1 cellular context compared by ENCODE assay signal in genomic region chr19:11400695-11401291, GRCh38.
TF ChIP-seq lines count a peak whose summit lies in the region.

No MANE protein-coding gene starts in this region.

TF ChIP-seq in HEK293, 187 proteins besides CTCF, POLR2A, EP300 and RAD21 (continued from another document):
- TF ChIP-seq, protein P1, sequence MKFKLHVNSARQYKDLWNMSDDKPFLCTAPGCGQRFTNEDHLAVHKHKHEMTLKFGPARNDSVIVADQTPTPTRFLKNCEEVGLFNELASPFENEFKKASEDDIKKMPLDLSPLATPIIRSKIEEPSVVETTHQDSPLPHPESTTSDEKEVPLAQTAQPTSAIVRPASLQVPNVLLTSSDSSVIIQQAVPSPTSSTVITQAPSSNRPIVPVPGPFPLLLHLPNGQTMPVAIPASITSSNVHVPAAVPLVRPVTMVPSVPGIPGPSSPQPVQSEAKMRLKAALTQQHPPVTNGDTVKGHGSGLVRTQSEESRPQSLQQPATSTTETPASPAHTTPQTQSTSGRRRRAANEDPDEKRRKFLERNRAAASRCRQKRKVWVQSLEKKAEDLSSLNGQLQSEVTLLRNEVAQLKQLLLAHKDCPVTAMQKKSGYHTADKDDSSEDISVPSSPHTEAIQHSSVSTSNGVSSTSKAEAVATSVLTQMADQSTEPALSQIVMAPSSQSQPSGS (tag by site-specific recombination; IDR thresholded peaks at IDR 0.05; ENCODE audit: low read depth), result no peak
- TF ChIP-seq ZNF580 (tag by site-specific recombination; IDR thresholded peaks at IDR 0.05) (0 out of 2 replicates have a peak, but pooled peaks have one; percentile 43), KLF16 (tag by site-specific recombination; IDR thresholded peaks at IDR 0.05) (no peak), GLI2 (tag by site-specific recombination; IDR thresholded peaks at IDR 0.05; ENCODE audit: borderline replicate concordance, low read depth) (peak; percentile 49; the same call in 1 of the 2 replicates), ZNF433 (tag by site-specific recombination; IDR thresholded peaks at IDR 0.05; ENCODE audit: low read depth) (peak; percentile 97), MZF1 (tag by site-specific recombination; IDR thresholded peaks at IDR 0.05; ENCODE audit: borderline replicate concordance) (peak; percentile 57; the same call in 1 of the 2 replicates), ZNF140 (tag by site-specific recombination; IDR thresholded peaks at IDR 0.05) (peak; percentile 84), ZNF10 (tag by site-specific recombination; IDR thresholded peaks at IDR 0.05) (no peak), ZNF791 (tag by site-specific recombination; IDR thresholded peaks at IDR 0.05) (0 out of 2 replicates have a peak, but pooled peaks have one; percentile 60), ZNF623 (tag by site-specific recombination; IDR thresholded peaks at IDR 0.05) (peak; percentile 84), BCL11B (tag by site-specific recombination; IDR thresholded peaks at IDR 0.05; ENCODE audit: low read depth) (peak; percentile 100), ZFP37 (tag by site-specific recombination; IDR thresholded peaks at IDR 0.05) (0 out of 2 replicates have a peak, but pooled peaks have one; percentile 52), ZNF701 (tag by site-specific recombination; IDR thresholded peaks at IDR 0.05) (no peak), ZBTB1 (tag by site-specific recombination; IDR thresholded peaks at IDR 0.05) (0 out of 2 replicates have a peak, but pooled peaks have one; percentile 31), ZNF658 (tag by site-specific recombination; IDR thresholded peaks at IDR 0.05) (no peak), ZNF280D (tag by site-specific recombination; IDR thresholded peaks at IDR 0.05) (no peak), ZEB2 (tag by site-specific recombination; IDR thresholded peaks at IDR 0.05) (0 out of 2 replicates have a peak, but pooled peaks have one; percentile 11), ZSCAN30 (tag by site-specific recombination; IDR thresholded peaks at IDR 0.05) (no peak), ZBTB8A (tag by site-specific recombination; IDR thresholded peaks at IDR 0.05) (peak; percentile 74), GFI1B (tag by site-specific recombination; IDR thresholded peaks at IDR 0.05) (no peak), SCRT2 (tag by site-specific recombination; IDR thresholded peaks at IDR 0.05) (no peak), ZNF311 (tag by site-specific recombination; IDR thresholded peaks at IDR 0.05; ENCODE audit: borderline replicate concordance) (no peak), ZNF654 (tag by site-specific recombination; IDR thresholded peaks at IDR 0.05; ENCODE audit: low read depth) (peak; percentile 49), ZNF366 (tag by site-specific recombination; conservative IDR thresholded peaks at IDR 0.05) (no peak; the same call in 1 of the 2 replicates), ZNF2 (tag by site-specific recombination; IDR thresholded peaks at IDR 0.05) (no peak), ZFP41 (tag by site-specific recombination; IDR thresholded peaks at IDR 0.05; ENCODE audit: borderline replicate concordance) (no peak), ZNF138 (tag by site-specific recombination; IDR thresholded peaks at IDR 0.05; ENCODE audit: borderline replicate concordance) (peak; percentile 80; the same call in 1 of the 2 replicates), ZBTB44 (tag by site-specific recombination; IDR thresholded peaks at IDR 0.05) (no peak), ZBTB21 (tag by site-specific recombination; IDR thresholded peaks at IDR 0.05) (peak; percentile 50; the same call in 1 of the 2 replicates), ZNF211 (tag by site-specific recombination; IDR thresholded peaks at IDR 0.05; ENCODE audit: low read depth) (no peak), ZXDB (tag by site-specific recombination; IDR thresholded peaks at IDR 0.05) (peak; percentile 71), ZNF473 (tag by site-specific recombination; IDR thresholded peaks at IDR 0.05) (no peak), ZNF18 (tag by site-specific recombination; IDR thresholded peaks at IDR 0.05) (0 out of 2 replicates have a peak, but pooled peaks have one; percentile 25), ZNF341 (tag by site-specific recombination; IDR thresholded peaks at IDR 0.05; ENCODE audit: low read depth) (peak; percentile 25; the same call in 1 of the 2 replicates), ZNF530 (tag by site-specific recombination; IDR thresholded peaks at IDR 0.05; ENCODE audit: low read depth) (peak; percentile 69; the same call in 1 of the 2 replicates), BCL11A (tag by site-specific recombination; IDR thresholded peaks at IDR 0.05; ENCODE audit: low read depth) (peak; percentile 100), ZNF560 (tag by site-specific recombination; IDR thresholded peaks at IDR 0.05; ENCODE audit: borderline replicate concordance) (peak; percentile 95), ZNF24 (tag by site-specific recombination; IDR thresholded peaks at IDR 0.05) (0 out of 2 replicates have a peak, but pooled peaks have one; percentile 36), ZNF776 (tag by site-specific recombination; IDR thresholded peaks at IDR 0.05; ENCODE audit: borderline replicate concordance) (no peak), ZNF404 (tag by site-specific recombination; IDR thresholded peaks at IDR 0.05) (peak; percentile 84; the same call in 1 of the 2 replicates), ZSCAN5A (tag by site-specific recombination; IDR thresholded peaks at IDR 0.05) (no peak), ZNF354C (tag by site-specific recombination; IDR thresholded peaks at IDR 0.05; ENCODE audit: borderline replicate concordance, low read depth) (no peak)
- TF ChIP-seq, protein P2, sequence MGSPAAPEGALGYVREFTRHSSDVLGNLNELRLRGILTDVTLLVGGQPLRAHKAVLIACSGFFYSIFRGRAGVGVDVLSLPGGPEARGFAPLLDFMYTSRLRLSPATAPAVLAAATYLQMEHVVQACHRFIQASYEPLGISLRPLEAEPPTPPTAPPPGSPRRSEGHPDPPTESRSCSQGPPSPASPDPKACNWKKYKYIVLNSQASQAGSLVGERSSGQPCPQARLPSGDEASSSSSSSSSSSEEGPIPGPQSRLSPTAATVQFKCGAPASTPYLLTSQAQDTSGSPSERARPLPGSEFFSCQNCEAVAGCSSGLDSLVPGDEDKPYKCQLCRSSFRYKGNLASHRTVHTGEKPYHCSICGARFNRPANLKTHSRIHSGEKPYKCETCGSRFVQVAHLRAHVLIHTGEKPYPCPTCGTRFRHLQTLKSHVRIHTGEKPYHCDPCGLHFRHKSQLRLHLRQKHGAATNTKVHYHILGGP (tag by site-specific recombination; IDR thresholded peaks at IDR 0.05), result no peak
- TF ChIP-seq, protein P3, sequence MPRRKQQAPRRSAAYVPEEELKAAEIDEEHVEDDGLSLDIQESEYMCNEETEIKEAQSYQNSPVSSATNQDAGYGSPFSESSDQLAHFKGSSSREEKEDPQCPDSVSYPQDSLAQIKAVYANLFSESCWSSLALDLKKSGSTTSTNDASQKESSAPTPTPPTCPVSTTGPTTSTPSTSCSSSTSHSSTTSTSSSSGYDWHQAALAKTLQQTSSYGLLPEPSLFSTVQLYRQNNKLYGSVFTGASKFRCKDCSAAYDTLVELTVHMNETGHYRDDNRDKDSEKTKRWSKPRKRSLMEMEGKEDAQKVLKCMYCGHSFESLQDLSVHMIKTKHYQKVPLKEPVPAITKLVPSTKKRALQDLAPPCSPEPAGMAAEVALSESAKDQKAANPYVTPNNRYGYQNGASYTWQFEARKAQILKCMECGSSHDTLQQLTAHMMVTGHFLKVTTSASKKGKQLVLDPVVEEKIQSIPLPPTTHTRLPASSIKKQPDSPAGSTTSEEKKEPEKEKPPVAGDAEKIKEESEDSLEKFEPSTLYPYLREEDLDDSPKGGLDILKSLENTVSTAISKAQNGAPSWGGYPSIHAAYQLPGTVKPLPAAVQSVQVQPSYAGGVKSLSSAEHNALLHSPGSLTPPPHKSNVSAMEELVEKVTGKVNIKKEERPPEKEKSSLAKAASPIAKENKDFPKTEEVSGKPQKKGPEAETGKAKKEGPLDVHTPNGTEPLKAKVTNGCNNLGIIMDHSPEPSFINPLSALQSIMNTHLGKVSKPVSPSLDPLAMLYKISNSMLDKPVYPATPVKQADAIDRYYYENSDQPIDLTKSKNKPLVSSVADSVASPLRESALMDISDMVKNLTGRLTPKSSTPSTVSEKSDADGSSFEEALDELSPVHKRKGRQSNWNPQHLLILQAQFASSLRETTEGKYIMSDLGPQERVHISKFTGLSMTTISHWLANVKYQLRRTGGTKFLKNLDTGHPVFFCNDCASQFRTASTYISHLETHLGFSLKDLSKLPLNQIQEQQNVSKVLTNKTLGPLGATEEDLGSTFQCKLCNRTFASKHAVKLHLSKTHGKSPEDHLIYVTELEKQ (tag by site-specific recombination; IDR thresholded peaks at IDR 0.05; ENCODE audit: borderline replicate concordance), result no peak; the same call in 1 of the 2 replicates
- TF ChIP-seq, protein P4, sequence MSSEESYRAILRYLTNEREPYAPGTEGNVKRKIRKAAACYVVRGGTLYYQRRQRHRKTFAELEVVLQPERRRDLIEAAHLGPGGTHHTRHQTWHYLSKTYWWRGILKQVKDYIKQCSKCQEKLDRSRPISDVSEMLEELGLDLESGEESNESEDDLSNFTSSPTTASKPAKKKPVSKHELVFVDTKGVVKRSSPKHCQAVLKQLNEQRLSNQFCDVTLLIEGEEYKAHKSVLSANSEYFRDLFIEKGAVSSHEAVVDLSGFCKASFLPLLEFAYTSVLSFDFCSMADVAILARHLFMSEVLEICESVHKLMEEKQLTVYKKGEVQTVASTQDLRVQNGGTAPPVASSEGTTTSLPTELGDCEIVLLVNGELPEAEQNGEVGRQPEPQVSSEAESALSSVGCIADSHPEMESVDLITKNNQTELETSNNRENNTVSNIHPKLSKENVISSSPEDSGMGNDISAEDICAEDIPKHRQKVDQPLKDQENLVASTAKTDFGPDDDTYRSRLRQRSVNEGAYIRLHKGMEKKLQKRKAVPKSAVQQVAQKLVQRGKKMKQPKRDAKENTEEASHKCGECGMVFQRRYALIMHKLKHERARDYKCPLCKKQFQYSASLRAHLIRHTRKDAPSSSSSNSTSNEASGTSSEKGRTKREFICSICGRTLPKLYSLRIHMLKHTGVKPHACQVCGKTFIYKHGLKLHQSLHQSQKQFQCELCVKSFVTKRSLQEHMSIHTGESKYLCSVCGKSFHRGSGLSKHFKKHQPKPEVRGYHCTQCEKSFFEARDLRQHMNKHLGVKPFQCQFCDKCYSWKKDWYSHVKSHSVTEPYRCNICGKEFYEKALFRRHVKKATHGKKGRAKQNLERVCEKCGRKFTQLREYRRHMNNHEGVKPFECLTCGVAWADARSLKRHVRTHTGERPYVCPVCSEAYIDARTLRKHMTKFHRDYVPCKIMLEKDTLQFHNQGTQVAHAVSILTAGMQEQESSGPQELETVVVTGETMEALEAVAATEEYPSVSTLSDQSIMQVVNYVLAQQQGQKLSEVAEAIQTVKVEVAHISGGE (tag by site-specific recombination; conservative IDR thresholded peaks at IDR 0.05; ENCODE audit: low read depth), result peak; percentile 81
